In genomic region chr2:70541481-70542020, GRCh38 we compare ENCODE assay signal across 2 cellular contexts.
TF ChIP-seq lines count a peak whose summit lies in the region.

No MANE protein-coding gene starts in this region.

TF ChIP-seq in Ishikawa, 13 proteins besides CTCF, POLR2A, EP300 and RAD21 (continued from another document):
- TF ChIP-seq REST (IDR thresholded peaks at IDR 0.05; ENCODE audit: low read depth) (no peak), USF1 (IDR thresholded peaks at IDR 0.05) (no peak), ZBTB7A (IDR thresholded peaks at IDR 0.05; ENCODE audit: low read depth) (no peak)

TF ChIP-seq in SK-N-SH, 30 proteins besides CTCF, POLR2A, EP300 and RAD21 (continued from another document):
- TF ChIP-seq IRF3 (IDR thresholded peaks at IDR 0.05; ENCODE audit: low read depth, low read length), result no peak
- no peak for TF ChIP-seq RXRA (IDR thresholded peaks at IDR 0.05; ENCODE audit: borderline replicate concordance, low read depth)
- TF ChIP-seq MEF2A (IDR thresholded peaks at IDR 0.05; ENCODE audit: borderline replicate concordance, low read depth), result no peak
- TF ChIP-seq SMC3 (IDR thresholded peaks at IDR 0.05; ENCODE audit: low read depth, low read length), result no peak
- TF ChIP-seq ELF1 (IDR thresholded peaks at IDR 0.05), result no peak
- TF ChIP-seq SIN3A (IDR thresholded peaks at IDR 0.05; ENCODE audit: borderline replicate concordance, low read depth, low read length), result no peak
- TF ChIP-seq FOSL2 (IDR thresholded peaks at IDR 0.05; ENCODE audit: borderline replicate concordance, low read depth), result no peak
- TF ChIP-seq FOXM1 (IDR thresholded peaks at IDR 0.05; ENCODE audit: low read depth), result no peak
- TF ChIP-seq JUND (IDR thresholded peaks at IDR 0.05), result no peak
- TF ChIP-seq FOXJ3 (CRISPR knock-in tag; IDR thresholded peaks at IDR 0.05), result no peak
